In genomic region chr7:64834989-64835388, GRCh38 we compare ENCODE assay signal across 27 cellular contexts.
"Had no signal": no experiment of that assay in that cellular context is flagged by ENCODE, and none has a peak within 500 bp of the region (broad histone marks: within the 10 kb centered on the region; RNA-seq: fewer than 3 reads in every experiment).

No MANE protein-coding gene starts in this region.

- H3K4me2 ChIP-seq: neural progenitor cell had no signal

- H3K27me3 Mint-ChIP-seq: naive thymus-derived CD4-positive, alpha-beta T cell; progenitor cell of endocrine pancreas; stimulated activated naive B cell treated with anti-CD40 and anti-IgM and Interleukin-4, amounts not matched to agents 10 μg/mL and 1 μg/mL and 100 μg/mL, for 72 hours; stimulated activated naive CD8-positive, alpha-beta T cell treated with anti-CD3 and anti-CD28 coated beads, Interleukin-15, Interleukin-2, amounts not matched to agents 100 ng/mL and 50 ng/mL, for 24 hours; type B pancreatic cell had no signal

- ATAC-seq: naive thymus-derived CD4-positive, alpha-beta T cell; natural killer cell; psoas muscle; right cardiac atrium; sciatic nerve; stimulated activated effector memory CD8-positive, alpha-beta T cell treated with anti-CD3 and anti-CD28 coated beads, Interleukin-12 subunit alpha, Interleukin-12 subunit beta, amount 100 ng/mL, for 72 hours; stimulated activated naive B cell treated with anti-CD40 and anti-IgM and Interleukin-4, amounts not matched to agents 10 μg/mL and 1 μg/mL and 100 μg/mL, for 72 hours; upper lobe of right lung had no signal

- H3K4me1 ChIP-seq: neural progenitor cell, parathyroid adenoma, psoas muscle, stomach, tibial artery, transverse colon, upper lobe of right lung, uterus had no signal

- H3K27me3 ChIP-seq: neural progenitor cell, ovary, stomach, tibial artery, transverse colon, upper lobe of right lung, uterus had no signal

- H3K9ac ChIP-seq: neural progenitor cell, parathyroid adenoma had no signal

- H3K79me2 ChIP-seq: parathyroid adenoma had no signal

- H3K4me3 Mint-ChIP-seq: naive thymus-derived CD4-positive, alpha-beta T cell; natural killer cell; nephron; neural progenitor cell; stimulated activated effector memory CD8-positive, alpha-beta T cell treated with anti-CD3 and anti-CD28 coated beads, Interleukin-12 subunit alpha, Interleukin-12 subunit beta, amount 100 ng/mL, for 72 hours; stimulated activated naive B cell treated with anti-CD40 and anti-IgM and Interleukin-4, amounts not matched to agents 10 μg/mL and 1 μg/mL and 100 μg/mL, for 72 hours; stimulated activated naive CD8-positive, alpha-beta T cell treated with anti-CD3 and anti-CD28 coated beads, Interleukin-15, Interleukin-2, amounts not matched to agents 100 ng/mL and 50 ng/mL, for 24 hours; type B pancreatic cell had no signal

- H3K4me3 ChIP-seq: neural progenitor cell, ovary, psoas muscle, stomach, tibial artery, transverse colon, upper lobe of right lung, uterus had no signal

- H3K36me3 ChIP-seq: ovary, upper lobe of right lung, uterus had no signal

- H2AFZ ChIP-seq: neural progenitor cell, parathyroid adenoma had no signal

- H3K4me1 Mint-ChIP-seq: naive thymus-derived CD4-positive, alpha-beta T cell; nephron; neural progenitor cell; stimulated activated effector memory CD8-positive, alpha-beta T cell treated with anti-CD3 and anti-CD28 coated beads, Interleukin-12 subunit alpha, Interleukin-12 subunit beta, amount 100 ng/mL, for 72 hours; stimulated activated naive B cell treated with anti-CD40 and anti-IgM and Interleukin-4, amounts not matched to agents 10 μg/mL and 1 μg/mL and 100 μg/mL, for 72 hours had no signal

- H3K9me3 ChIP-seq: ovary, psoas muscle, tibial artery, transverse colon, upper lobe of right lung, uterus had no signal

- DNase-seq: naive thymus-derived CD4-positive, alpha-beta T cell; natural killer cell; occipital lobe; ovary; posterior cingulate gyrus; psoas muscle; right cardiac atrium; small intestine; stimulated activated CD4-positive, alpha-beta T cell treated with anti-CD3 and anti-CD28 coated beads, Interleukin-15, amount 100 ng/mL, for 24 hours; stimulated activated CD4-positive, alpha-beta T cell treated with anti-CD3 and anti-CD28 coated beads, Interleukin-2, amount 100 ng/mL, for 24 hours; stimulated activated CD4-positive, alpha-beta T cell treated with anti-CD3 and anti-CD28 coated beads, Interleukin-2, amount 100 ng/mL, for 48 hours; stimulated activated CD4-positive, alpha-beta T cell treated with anti-CD3 and anti-CD28 coated beads, Interleukin-4, amount 100 ng/mL, for 24 hours; stimulated activated naive B cell treated with anti-CD40 and anti-IgM and Interleukin-4, amounts not matched to agents 10 μg/mL and 1 μg/mL and 100 μg/mL, for 72 hours; stimulated activated naive CD4-positive, alpha-beta T cell treated with Interleukin-2 at 50 U/mL for 16 hours; stomach; tibial artery; transverse colon; upper lobe of right lung; uterus had no signal

- H3K27ac Mint-ChIP-seq: naive thymus-derived CD4-positive, alpha-beta T cell; natural killer cell; nephron; neural progenitor cell; progenitor cell of endocrine pancreas; stimulated activated effector memory CD8-positive, alpha-beta T cell treated with anti-CD3 and anti-CD28 coated beads, Interleukin-12 subunit alpha, Interleukin-12 subunit beta, amount 100 ng/mL, for 72 hours; stimulated activated naive B cell treated with anti-CD40 and anti-IgM and Interleukin-4, amounts not matched to agents 10 μg/mL and 1 μg/mL and 100 μg/mL, for 72 hours; stimulated activated naive CD8-positive, alpha-beta T cell treated with anti-CD3 and anti-CD28 coated beads, Interleukin-15, Interleukin-2, amounts not matched to agents 100 ng/mL and 50 ng/mL, for 24 hours; type B pancreatic cell had no signal

- H3K27ac ChIP-seq: neural progenitor cell, ovary, parathyroid adenoma, psoas muscle, stomach, tibial artery, transverse colon, upper lobe of right lung, uterus had no signal
